ENCODE assay signal across 1 cellular context in genomic region chr7:76359987-76360641, GRCh38.
TF ChIP-seq lines count a peak whose summit lies in the region.

No MANE protein-coding gene starts in this region.

TF ChIP-seq in IMR-90, 13 proteins besides CTCF, POLR2A, EP300 and RAD21:
- peak; percentile 87 for TF ChIP-seq CEBPB (IDR thresholded peaks at IDR 0.05; ENCODE audit: low read depth, low read length)
